ENCODE assay signal across 8 cellular contexts in the genomic region with DNA sequence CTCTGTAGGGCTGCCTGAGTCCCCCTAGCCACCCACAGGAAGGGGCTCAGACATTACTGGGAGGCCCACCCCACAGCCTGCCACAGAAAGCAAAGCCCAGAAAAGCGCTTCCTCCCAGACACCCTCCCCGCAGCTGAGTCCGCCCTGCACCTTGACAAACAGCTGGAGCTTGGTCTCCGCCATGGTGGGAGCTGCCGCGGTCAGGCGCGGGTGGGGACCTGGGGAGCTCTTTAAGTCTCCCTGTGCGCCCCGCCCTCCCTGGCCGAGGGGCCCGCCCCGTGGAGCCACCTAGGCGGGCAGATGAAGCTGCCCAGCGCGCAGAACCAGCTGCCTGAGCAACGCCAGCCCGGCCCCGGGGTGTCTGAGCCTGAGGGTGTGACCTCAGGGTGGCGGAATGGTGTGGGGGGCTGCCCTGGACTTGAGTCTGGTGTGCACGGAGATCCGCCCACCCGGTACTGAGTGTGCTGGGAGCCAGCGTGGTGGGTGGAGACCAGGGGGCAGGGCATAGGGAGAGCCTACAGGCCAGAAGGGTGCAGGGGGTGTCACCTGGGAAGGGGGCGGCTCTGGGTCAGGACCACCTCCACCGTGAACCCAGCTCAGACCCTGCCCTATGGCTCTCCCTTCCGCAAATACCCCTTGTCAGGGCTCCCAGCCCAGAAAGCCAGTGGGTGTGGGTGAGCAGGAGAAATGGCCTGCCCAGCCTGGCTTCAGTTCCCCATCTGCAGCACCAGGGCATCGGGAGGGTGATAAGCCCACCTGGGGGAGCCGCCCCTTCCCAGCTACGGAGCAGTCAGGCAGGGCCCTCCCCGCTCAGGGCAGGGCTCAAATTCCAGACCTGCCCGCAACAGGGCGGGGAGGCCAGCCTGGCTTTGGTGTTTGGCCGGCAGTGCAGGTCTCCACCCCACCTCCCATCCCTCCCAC. TPM values are rescaled to one million over a fixed set of nuclear protein-coding genes. Genes with fewer than 3 reads are reported as not detected.
DNase-seq lines count a peak whose midpoint lies in the region; ATAC-seq and TF ChIP-seq lines count a peak whose summit lies in the region.

A gene with protein sequence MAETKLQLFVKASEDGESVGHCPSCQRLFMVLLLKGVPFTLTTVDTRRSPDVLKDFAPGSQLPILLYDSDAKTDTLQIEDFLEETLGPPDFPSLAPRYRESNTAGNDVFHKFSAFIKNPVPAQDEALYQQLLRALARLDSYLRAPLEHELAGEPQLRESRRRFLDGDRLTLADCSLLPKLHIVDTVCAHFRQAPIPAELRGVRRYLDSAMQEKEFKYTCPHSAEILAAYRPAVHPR (minus strand): TSS at position 208 of the 921 bp plus-strand sequence. CDS start 25 bp downstream, at position 183.

- peaks cover 55% of the 10 kb centered on the region for H3K27me3 ChIP-seq in left ventricle myocardium inferior (ENCODE audit: low read depth)

- TF ChIP-seq CTCF in AG10803 (conservative IDR thresholded peaks at IDR 0.05; ENCODE audit: low read length) (no peak), left ventricle myocardium inferior (IDR thresholded peaks at IDR 0.05; ENCODE audit: borderline replicate concordance) (no peak)

- DNase-seq in AG10803 (ENCODE audit: low read depth) (peak; percentile 8), HuH-7 (ENCODE audit: low spot score) (peak; percentile 73), left ventricle myocardium inferior (no peak), NCI-H1048 (lab: John Stamatoyannopoulos, UW) (no peak), ACHN (no peak)
- peak; percentile 84 for DNase-seq in activated CD8-positive, alpha-beta memory T cell treated with anti-CD3 and anti-CD28 coated beads for 24 hours
- DNase-seq in stimulated activated CD8-positive, alpha-beta memory T cell treated with anti-CD3 and anti-CD28 coated beads, Interleukin-4, amount 100 ng/mL, for 24 hours (ENCODE audit: low read depth) = peak; percentile 49

- in situ Hi-C loops in ACHN (cut with HindIII; ENCODE audit: low pct_ligation_motif_present, low pct_unique_long_range_greater_than_20kb, low sequenced_read_pairs) = no loop called here

- H3K27ac ChIP-seq in left ventricle myocardium inferior (replicated peaks) = peak within 1 kb of the TSS; percentile 70

- H3K4me1 ChIP-seq in left ventricle myocardium inferior = peaks cover 63% of the 10 kb centered on the region

- no peaks in the 10 kb centered on the region for H3K9me3 ChIP-seq in left ventricle myocardium inferior (replicated peaks)

- H3K4me3 ChIP-seq in AG10803 (ENCODE audit: low read length) (peak within 1 kb of the TSS; percentile 24), left ventricle myocardium inferior (peak within 1 kb of the TSS; percentile 74)

- intact Hi-C loops in left ventricle myocardium inferior (cut with micrococcal nuclease) = no loop called here

- no peak for ATAC-seq in GM21723 (IDR thresholded peaks at IDR 0.05; ENCODE audit: unreplicated experiment)

- H3K36me3 ChIP-seq in left ventricle myocardium inferior = peaks cover 11% of the 10 kb centered on the region

RNA-seq across cellular contexts. Expression of the gene that starts here (rescaled TPM):
- total RNA-seq in left ventricle myocardium inferior = 1.6 TPM

Comparison
In these comparisons a context has a peak if more than half of its experiments do, and no peak if none do; other contexts are left out.
1. DNase-seq: peak in AG10803 (single experiment), HuH-7 (single experiment), activated CD8-positive, alpha-beta memory T cell treated with anti-CD3 and anti-CD28 coated beads for 24 hours (single experiment) and stimulated activated CD8-positive, alpha-beta memory T cell treated with anti-CD3 and anti-CD28 coated beads, Interleukin-4, amount 100 ng/mL, for 24 hours (single experiment); none in left ventricle myocardium inferior (single experiment), NCI-H1048 (single experiment) and ACHN (single experiment).